In the genomic region with DNA sequence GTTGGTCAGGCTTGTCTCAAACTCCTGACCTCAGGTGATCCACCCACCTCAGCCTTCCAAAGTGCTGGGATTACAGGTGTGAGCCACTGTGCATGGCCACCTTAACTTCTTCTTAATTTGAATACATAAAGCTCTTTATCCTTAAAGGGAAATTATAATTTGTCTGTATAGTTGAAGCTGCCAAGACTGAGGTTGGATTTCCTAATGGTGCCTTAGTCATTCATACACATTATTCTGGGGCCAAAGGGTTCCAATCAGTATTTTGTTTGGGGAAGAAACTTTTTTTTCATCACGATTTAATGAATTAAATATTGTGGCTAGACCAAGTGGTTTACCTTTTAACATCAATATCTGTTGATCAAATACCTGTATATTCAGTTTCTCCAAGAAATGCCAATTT, we compare ENCODE assay signal across 24 cellular contexts.
"Had no signal": no experiment of that assay in that cellular context is flagged by ENCODE, and none has a peak within 500 bp of the region (broad histone marks: within the 10 kb centered on the region; RNA-seq: fewer than 3 reads in every experiment).

No MANE protein-coding gene starts in this region.

- ATAC-seq: activated CD8-positive, alpha-beta memory T cell treated with anti-CD3 and anti-CD28 coated beads, Interleukin-2, amount 10 ng/mL, durations not matched to agents 7 days and 5 days; activated CD8-positive, alpha-beta T cell treated with anti-CD3 and anti-CD28 coated beads, Interleukin-2, amount 10 ng/mL, durations not matched to agents 7 days and 5 days; activated naive CD8-positive, alpha-beta T cell treated with anti-CD3 and anti-CD28 coated beads, Interleukin-2, amount 50 U/mL, for 24 hours; gastrocnemius medialis; mucosa of descending colon; natural killer cell treated with Interleukin-12 subunit alpha and Interleukin-12 subunit beta and Interleukin-15 and Interleukin-18, amount 100 ng/mL, for 72 hours had no signal

- H3K27me3 Mint-ChIP-seq: activated B cell treated with CpG ODN at 0.5 μM for 24 hours; activated CD8-positive, alpha-beta memory T cell treated with anti-CD3 and anti-CD28 coated beads, Interleukin-2, amount 10 ng/mL, durations not matched to agents 7 days and 5 days; activated naive CD4-positive, alpha-beta T cell treated with anti-CD3 and anti-CD28 coated beads, Interleukin-2, amount 50 U/mL, for 24 hours; activated naive CD8-positive, alpha-beta T cell treated with anti-CD3 and anti-CD28 coated beads, Interleukin-2, amount 50 U/mL, for 24 hours; central memory CD8-positive, alpha-beta T cell; natural killer cell treated with Interleukin-12 subunit alpha and Interleukin-12 subunit beta and Interleukin-15 and Interleukin-18, amount 100 ng/mL, for 72 hours had no signal

- H3K27ac Mint-ChIP-seq: activated B cell treated with CpG ODN at 0.5 μM for 24 hours; activated CD8-positive, alpha-beta memory T cell treated with anti-CD3 and anti-CD28 coated beads, Interleukin-2, amount 10 ng/mL, durations not matched to agents 7 days and 5 days; activated CD8-positive, alpha-beta T cell treated with anti-CD3 and anti-CD28 coated beads, Interleukin-2, amount 10 ng/mL, durations not matched to agents 7 days and 5 days; activated naive CD4-positive, alpha-beta T cell treated with anti-CD3 and anti-CD28 coated beads, Interleukin-2, amount 50 U/mL, for 24 hours; activated naive CD8-positive, alpha-beta T cell treated with anti-CD3 and anti-CD28 coated beads, Interleukin-2, amount 50 U/mL, for 24 hours; activated T-helper 2 cell treated with anti-CD3 and anti-CD28 coated beads, Interferon-gamma antibody, Interleukin-2, Interleukin-4, amounts not matched to agents 10 μg/mL and 5 μg/mL and 100 μg/mL, durations not matched to agents 14 hours and 24 hours and 36 hours; natural killer cell treated with Interleukin-12 subunit alpha and Interleukin-12 subunit beta and Interleukin-15 and Interleukin-18, amount 100 ng/mL, for 72 hours had no signal

- H3K36me3 Mint-ChIP-seq: activated CD8-positive, alpha-beta memory T cell treated with anti-CD3 and anti-CD28 coated beads, Interleukin-2, amount 10 ng/mL, durations not matched to agents 7 days and 5 days; activated naive CD4-positive, alpha-beta T cell treated with anti-CD3 and anti-CD28 coated beads, Interleukin-2, amount 50 U/mL, for 24 hours; natural killer cell treated with Interleukin-12 subunit alpha and Interleukin-12 subunit beta and Interleukin-15 and Interleukin-18, amount 100 ng/mL, for 72 hours had no signal

- H3K4me1 ChIP-seq: esophagus muscularis mucosa, gastrocnemius medialis, left ventricle myocardium inferior, right atrium auricular region, spleen, testis, transverse colon had no signal

- DNase-seq: activated B cell treated with CpG ODN at 0.5 μM for 24 hours; activated CD8-positive, alpha-beta memory T cell treated with anti-CD3 and anti-CD28 coated beads, Interleukin-2, amount 10 ng/mL, durations not matched to agents 7 days and 5 days; activated CD8-positive, alpha-beta T cell treated with anti-CD3 and anti-CD28 coated beads, Interleukin-2, amount 10 ng/mL, durations not matched to agents 7 days and 5 days; activated naive CD8-positive, alpha-beta T cell treated with anti-CD3 and anti-CD28 coated beads, Interleukin-2, amount 50 U/mL, for 24 hours; activated T-cell treated with anti-CD3 and anti-CD28 coated beads, Interleukin-2, amount 50 U/mL, for 48 hours; dermis blood vessel endothelial cell; effector CD4-positive, alpha-beta T cell; gastrocnemius medialis; glutamatergic neuron; islet precursor cell; left ventricle myocardium inferior; mesendoderm; mucosa of descending colon; spleen; stimulated activated naive CD4-positive, alpha-beta T cell treated with Interleukin-2 at 50 U/mL for 16 hours; testis; transverse colon had no signal

- H3K4me3 ChIP-seq: esophagus muscularis mucosa, gastrocnemius medialis, left ventricle myocardium inferior, lung, mucosa of descending colon, right atrium auricular region, spleen, testis, transverse colon had no signal

- H3K9me3 ChIP-seq: esophagus muscularis mucosa, gastrocnemius medialis, left ventricle myocardium inferior, mucosa of descending colon, right atrium auricular region, spleen, testis, transverse colon had no signal

- H3K36me3 ChIP-seq: esophagus muscularis mucosa, gastrocnemius medialis, left ventricle myocardium inferior, right atrium auricular region, spleen, transverse colon had no signal

- H3K4me3 Mint-ChIP-seq: activated B cell treated with CpG ODN at 0.5 μM for 24 hours; activated CD8-positive, alpha-beta memory T cell treated with anti-CD3 and anti-CD28 coated beads, Interleukin-2, amount 10 ng/mL, durations not matched to agents 7 days and 5 days; activated CD8-positive, alpha-beta T cell treated with anti-CD3 and anti-CD28 coated beads, Interleukin-2, amount 10 ng/mL, durations not matched to agents 7 days and 5 days; activated naive CD4-positive, alpha-beta T cell treated with anti-CD3 and anti-CD28 coated beads, Interleukin-2, amount 50 U/mL, for 24 hours; activated naive CD8-positive, alpha-beta T cell treated with anti-CD3 and anti-CD28 coated beads, Interleukin-2, amount 50 U/mL, for 24 hours; central memory CD8-positive, alpha-beta T cell; natural killer cell treated with Interleukin-12 subunit alpha and Interleukin-12 subunit beta and Interleukin-15 and Interleukin-18, amount 100 ng/mL, for 72 hours had no signal

- H3K27ac ChIP-seq: esophagus muscularis mucosa, gastrocnemius medialis, left ventricle myocardium inferior, right atrium auricular region, spleen, testis, transverse colon had no signal

- H3K9me3 Mint-ChIP-seq: activated B cell treated with CpG ODN at 0.5 μM for 24 hours; activated naive CD8-positive, alpha-beta T cell treated with anti-CD3 and anti-CD28 coated beads, Interleukin-2, amount 50 U/mL, for 24 hours; activated T-helper 2 cell treated with anti-CD3 and anti-CD28 coated beads, Interferon-gamma antibody, Interleukin-2, Interleukin-4, amounts not matched to agents 10 μg/mL and 5 μg/mL and 100 μg/mL, durations not matched to agents 14 hours and 24 hours and 36 hours had no signal

- H3K4me1 Mint-ChIP-seq: activated B cell treated with CpG ODN at 0.5 μM for 24 hours; activated CD8-positive, alpha-beta memory T cell treated with anti-CD3 and anti-CD28 coated beads, Interleukin-2, amount 10 ng/mL, durations not matched to agents 7 days and 5 days; activated naive CD4-positive, alpha-beta T cell treated with anti-CD3 and anti-CD28 coated beads, Interleukin-2, amount 50 U/mL, for 24 hours; activated naive CD8-positive, alpha-beta T cell treated with anti-CD3 and anti-CD28 coated beads, Interleukin-2, amount 50 U/mL, for 24 hours; central memory CD8-positive, alpha-beta T cell had no signal

- H3K27me3 ChIP-seq: esophagus muscularis mucosa, gastrocnemius medialis, right atrium auricular region, spleen, testis, transverse colon had no signal
